In genomic region chr1:159900086-159900680, GRCh38 we compare ENCODE assay signal across 8 cellular contexts. TPM values are rescaled to one million over a fixed set of nuclear protein-coding genes. Genes with fewer than 3 reads are reported as not detected.
DNase-seq lines count a peak whose midpoint lies in the region; ATAC-seq and TF ChIP-seq lines count a peak whose summit lies in the region.

Gene CFAP45 (minus strand): TSS chr1:159900165. CDS start chr1:159900098, 67 bp downstream.

- H3K9me3 ChIP-seq in mammary epithelial cell (replicated peaks; ENCODE audit: insufficient read depth, low read length): no peaks in the 10 kb centered on the region

- CTCF ChIA-PET in mammary epithelial cell (lab: Charles Lee; ENCODE audit: low non-redundant PET): no interaction called here

- peak within 1 kb of the TSS; percentile 49 for H2AFZ ChIP-seq in mammary epithelial cell (ENCODE audit: low read depth, low read length)

- peaks cover 3% of the 10 kb centered on the region for H3K36me3 Mint-ChIP-seq in type B pancreatic cell

- peak within 1 kb of the TSS; percentile 96 for H3K27ac Mint-ChIP-seq in type B pancreatic cell

- in situ Hi-C loops in mammary epithelial cell (cut with MboI; ENCODE audit: low sequenced_read_pairs in 2 of 2): no loop called here

- BruUV-seq in mammary epithelial cell (replicated peaks; lab: Mats Ljungman, UMichigan): no TSS peak

- no peak for ATAC-seq in GM21367 (IDR thresholded peaks at IDR 0.05; ENCODE audit: unreplicated experiment)
- no peak for ATAC-seq in HG02623 (IDR thresholded peaks at IDR 0.05; ENCODE audit: unreplicated experiment)

- H3K36me3 ChIP-seq in GM06990 (ENCODE audit: control insufficient read depth, insufficient read depth, low read length) (no peaks in the 10 kb centered on the region), mammary epithelial cell (ENCODE audit: insufficient read depth, low read length) (no peaks in the 10 kb centered on the region)

- peak within 1 kb of the TSS; percentile 85 for H3K4me3 Mint-ChIP-seq in type B pancreatic cell

- WGBS in mammary epithelial cell (ENCODE audit: low coverage, missing lambda C conversion rate): 22% methylated on average over 10 of the region's 30 CpGs

- peak within 1 kb of the TSS; percentile 33 for H3K27ac ChIP-seq in mammary epithelial cell (ENCODE audit: insufficient read depth, low read depth, low read length)

- intact Hi-C loops in mammary epithelial cell (cut with micrococcal nuclease): no loop called here

- DNase-seq in GM06990 (ENCODE audit: extremely low read depth, insufficient read length) (peak; percentile 44), NCI-H1930 (lab: John Stamatoyannopoulos, UW) (peak; percentile 63 to 66), mammary epithelial cell (peak; percentile 68), kidney tubule cell (ENCODE audit: low spot score) (peak; percentile 85), type B pancreatic cell (ENCODE audit: extremely low spot score, unreplicated experiment) (peak; percentile 83), activated gamma-delta T cell treated with Interleukin-2 at 50 U/mL for 16 hours (no peak)

- H3K4me1 ChIP-seq in mammary epithelial cell (ENCODE audit: insufficient read depth, low read length): peaks cover 9% of the 10 kb centered on the region

- peaks cover 4% of the 10 kb centered on the region for H3K9me3 Mint-ChIP-seq in type B pancreatic cell

- H3K27me3 ChIP-seq in GM06990 (replicated peaks; ENCODE audit: control insufficient read depth, insufficient read depth, low read length) (no peaks in the 10 kb centered on the region), mammary epithelial cell (ENCODE audit: insufficient read depth, low read length) (no peaks in the 10 kb centered on the region)

- no peak within 1 kb of the TSS for H3K4me3 ChIP-seq in GM06990 (replicated peaks; ENCODE audit: low read depth, low read length)
- no peak within 1 kb of the TSS for H3K4me3 ChIP-seq in mammary epithelial cell (replicated peaks in 1 of 3; ENCODE audit: insufficient read depth in 1 of 3, low read depth in 2 of 3, low read length in 3 of 3)

- peaks cover 31% of the 10 kb centered on the region for H3K4me1 Mint-ChIP-seq in type B pancreatic cell (ENCODE audit: unreplicated experiment)

- peak within 1 kb of the TSS; percentile 62 for H3K4me2 ChIP-seq in mammary epithelial cell (ENCODE audit: insufficient read depth, low read depth, low read length)

- no peaks in the 10 kb centered on the region for H3K27me3 Mint-ChIP-seq in type B pancreatic cell

- no peak within 1 kb of the TSS for H3K9ac ChIP-seq in mammary epithelial cell (ENCODE audit: insufficient read depth, low read length)

- no peaks in the 10 kb centered on the region for H4K20me1 ChIP-seq in mammary epithelial cell (ENCODE audit: insufficient read depth, low read length)

- dilution Hi-C loops in mammary epithelial cell (cut with HindIII; ENCODE audit: low sequenced_read_pairs): no loop called here

- H3K79me2 ChIP-seq in mammary epithelial cell (ENCODE audit: insufficient read depth, low read length): no peaks in the 10 kb centered on the region

- TF ChIP-seq CTCF in GM06990 (IDR thresholded peaks at IDR 0.05; ENCODE audit: insufficient read depth, low read length, poor library complexity, severe bottlenecking) (no peak), mammary epithelial cell (conservative IDR thresholded peaks at IDR 0.05 in 1 of 2, IDR thresholded peaks at IDR 0.05 in 1 of 2; ENCODE audit: extremely low read depth in 1 of 2, insufficient read depth in 1 of 2, low read depth in 1 of 2, low read length in 2 of 2) (peak in 1 of 2 donors; percentile 13), type B pancreatic cell (conservative IDR thresholded peaks at IDR 0.05) (no peak)

RNA-seq across cellular contexts. Expression of gene CFAP45, which starts in this region (rescaled TPM):
- total RNA-seq in mammary epithelial cell (under 1 TPM in 1 of 2 donors, not detected in 1; 0.82 TPM), type B pancreatic cell (ENCODE audit: low replicate concordance) (1.0 and 2.8 TPM in 2 replicates)
- polyA plus RNA-seq in mammary epithelial cell: 0.36 TPM
- polyA minus RNA-seq in mammary epithelial cell: not detected

Comparison
In these comparisons a context has a peak if more than half of its experiments do, and no peak if none do; other contexts are left out.
1. Peak in DNase-seq, H3K27ac ChIP-seq and H3K4me2 ChIP-seq in mammary epithelial cell; RNA of the gene not detected or under 1 TPM.